10 cellular contexts compared by ENCODE assay signal in genomic region chr14:59826150-59826549, GRCh38. TPM values are rescaled to one million over a fixed set of nuclear protein-coding genes. Genes with fewer than 3 reads are reported as not detected.
"Had no signal": no experiment of that assay in that cellular context is flagged by ENCODE, and none has a peak within 500 bp of the region (broad histone marks: within the 10 kb centered on the region; RNA-seq: fewer than 3 reads in every experiment).

No MANE protein-coding gene starts in this region.

- H3K9me3 ChIP-seq: HAP-1 had no signal

- DNase-seq: GM23248, GOT3, H7, HFFc6, KBM-7 had no signal

- H3K27ac Mint-ChIP-seq: HFFc6, IgD-negative memory B cell had no signal

- H3K4me1 Mint-ChIP-seq: IgD-negative memory B cell had no signal

- FAIRE-seq: HepG2 had no signal

- H3K4me1 ChIP-seq: HAP-1 had no signal

- ATAC-seq: HCT116, HepG2 had no signal

- H3K4me3 Mint-ChIP-seq: HFFc6, IgD-negative memory B cell had no signal

- H3K36me3 ChIP-seq: HAP-1 had no signal

- H3K36me3 Mint-ChIP-seq: IgD-negative memory B cell had no signal

- H3K4me3 ChIP-seq: GM23248, HAP-1 had no signal

RNA-seq across cellular contexts. Expression of gene RTN1, which starts 44.4 kb away (rescaled TPM):
- total RNA-seq: GM23248, HT-29 had no signal
